1 cellular context compared by ENCODE assay signal in the genomic region with DNA sequence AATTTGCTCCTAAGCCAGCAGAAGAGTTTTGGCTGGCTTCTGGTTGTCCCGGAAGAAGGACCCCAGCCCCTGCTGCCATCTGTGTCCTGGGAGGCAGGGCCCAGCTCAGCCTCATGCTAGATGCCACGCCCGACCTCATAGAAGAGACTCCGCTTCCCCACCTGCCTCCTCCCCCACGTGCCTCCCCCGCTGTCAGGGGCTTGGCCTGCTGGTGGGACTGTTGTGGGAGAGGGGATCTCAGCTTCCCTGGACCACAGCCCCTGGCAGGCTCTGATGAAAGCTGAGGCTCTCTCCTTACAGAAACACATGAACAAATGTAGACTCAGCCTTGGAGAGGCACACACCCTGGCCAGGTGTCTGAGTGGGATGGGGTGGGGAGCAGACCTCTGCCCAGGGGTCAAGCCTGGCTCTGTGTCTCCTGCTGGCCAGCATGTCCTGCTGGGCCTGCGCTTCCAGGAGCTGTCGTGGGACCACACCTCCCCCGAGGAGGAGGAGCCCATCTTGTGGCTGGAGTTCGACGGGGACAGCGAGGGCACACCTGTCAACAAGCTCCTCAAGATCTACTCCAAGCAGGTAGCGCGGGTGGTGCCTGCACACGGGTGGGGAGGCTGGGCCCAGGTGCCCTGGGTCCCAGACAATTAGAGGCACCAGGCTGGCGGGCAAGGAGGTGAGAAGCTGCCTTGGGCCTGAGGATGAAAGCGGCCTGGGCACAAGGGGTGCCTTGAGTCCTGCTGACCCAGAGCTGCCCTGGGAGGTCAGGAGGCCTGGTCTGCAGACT.
A peak's percentile ranks its signal among the peaks of the same experiment; 100 is the strongest.
TF ChIP-seq lines count a peak whose summit lies in the region.

No MANE protein-coding gene starts in this region.

TF ChIP-seq in K562, 482 proteins besides CTCF, POLR2A, EP300 and RAD21:
- TF ChIP-seq POLR2G (IDR thresholded peaks at IDR 0.05; ENCODE audit: low read depth, low read length): peak; percentile 45; the same call in 1 of the 2 replicates
- no peak for TF ChIP-seq ZNF740 (CRISPR knock-in tag; IDR thresholded peaks at IDR 0.05)
- no peak for TF ChIP-seq ZNF740 (tag; IDR thresholded peaks at IDR 0.05)
